In genomic region chr18:69567813-69568488, GRCh38 we compare ENCODE assay signal across 1 cellular context.
A peak's percentile ranks its signal among the peaks of the same experiment; 100 is the strongest.
TF ChIP-seq lines count a peak whose summit lies in the region.

No MANE protein-coding gene starts in this region.

TF ChIP-seq in HepG2, 621 proteins besides CTCF, POLR2A, EP300 and RAD21 (continued from another document and continues in another):
- TF ChIP-seq LRRFIP1 (CRISPR knock-in tag; conservative IDR thresholded peaks at IDR 0.05) (no peak), ZBTB20 (CRISPR knock-in tag; IDR thresholded peaks at IDR 0.05; ENCODE audit: borderline replicate concordance, low read depth) (no peak), ZNF343 (CRISPR knock-in tag; IDR thresholded peaks at IDR 0.05) (no peak), ZNF224 (CRISPR knock-in tag; IDR thresholded peaks at IDR 0.05) (no peak), FOXA3 (CRISPR knock-in tag; IDR thresholded peaks at IDR 0.05) (peak; percentile 91), TRIM24 (CRISPR knock-in tag; IDR thresholded peaks at IDR 0.05) (peak; percentile 45; the same call in 1 of the 2 replicates), SAP130 (CRISPR knock-in tag; IDR thresholded peaks at IDR 0.05; ENCODE audit: low read depth) (no peak), ZNF790 (CRISPR knock-in tag; IDR thresholded peaks at IDR 0.05; ENCODE audit: borderline replicate concordance) (no peak), NR0B2 (CRISPR knock-in tag; IDR thresholded peaks at IDR 0.05) (no peak), KMT2A (CRISPR knock-in tag; IDR thresholded peaks at IDR 0.05) (no peak), RFX5 (IDR thresholded peaks at IDR 0.05; ENCODE audit: low read depth, low read length) (no peak), NCOA2 (CRISPR knock-in tag; IDR thresholded peaks at IDR 0.05) (peak; percentile 28; the same call in 1 of the 2 replicates), RBAK (CRISPR knock-in tag; IDR thresholded peaks at IDR 0.05) (no peak), LCORL (IDR thresholded peaks at IDR 0.05) (no peak), LCORL (CRISPR knock-in tag; IDR thresholded peaks at IDR 0.05) (0 out of 2 replicates have a peak, but pooled peaks have one; percentile 20), GATAD2A (CRISPR knock-in tag; IDR thresholded peaks at IDR 0.05) (peak; percentile 69), MAFK (conservative IDR thresholded peaks at IDR 0.05 in 1 of 2, IDR thresholded peaks at IDR 0.05 in 1 of 2; ENCODE audit: low read length in 2 of 2) (peak; percentile 60 to 67), KDM4B (CRISPR knock-in tag; IDR thresholded peaks at IDR 0.05) (no peak), ZNF574 (CRISPR knock-in tag; IDR thresholded peaks at IDR 0.05) (no peak), MIER2 (CRISPR knock-in tag; IDR thresholded peaks at IDR 0.05) (no peak), AKNA (CRISPR knock-in tag; IDR thresholded peaks at IDR 0.05; ENCODE audit: borderline replicate concordance) (no peak), SIN3A (IDR thresholded peaks at IDR 0.05; ENCODE audit: borderline replicate concordance, low read depth, low read length) (no peak), PHF20 (CRISPR knock-in tag; IDR thresholded peaks at IDR 0.05) (no peak), FOSL1 (CRISPR knock-in tag; IDR thresholded peaks at IDR 0.05; ENCODE audit: borderline replicate concordance) (peak; percentile 61; the same call in 1 of the 2 replicates), NFE2 (CRISPR knock-in tag; IDR thresholded peaks at IDR 0.05) (0 out of 2 replicates have a peak, but pooled peaks have one; percentile 46), DMTF1 (CRISPR knock-in tag; IDR thresholded peaks at IDR 0.05) (no peak), HNF4G (IDR thresholded peaks at IDR 0.05; ENCODE audit: borderline replicate concordance, low read depth, low read length) (0 out of 2 replicates have a peak, but pooled peaks have one; percentile 9), HNF4G (CRISPR knock-in tag; IDR thresholded peaks at IDR 0.05; ENCODE audit: borderline replicate concordance, low read depth) (no peak), GRHL1 (CRISPR knock-in tag; conservative IDR thresholded peaks at IDR 0.05) (no peak), ZNF777 (CRISPR knock-in tag; IDR thresholded peaks at IDR 0.05) (no peak), ZNF331 (CRISPR knock-in tag; IDR thresholded peaks at IDR 0.05) (peak; percentile 68; the same call in 1 of the 2 replicates), ZMYM2 (CRISPR knock-in tag; IDR thresholded peaks at IDR 0.05) (peak; percentile 92), PRMT3 (CRISPR knock-in tag; IDR thresholded peaks at IDR 0.05; ENCODE audit: borderline replicate concordance, low read depth) (no peak), ETV5 (CRISPR knock-in tag; IDR thresholded peaks at IDR 0.05; ENCODE audit: borderline replicate concordance) (peak; percentile 79; the same call in 1 of the 2 replicates), YY1 (IDR thresholded peaks at IDR 0.05; ENCODE audit: insufficient read depth, insufficient replicate concordance, low read depth, low read length) (no peak), CEBPZ (IDR thresholded peaks at IDR 0.05; ENCODE audit: low read length) (peak; percentile 54; the same call in 1 of the 2 replicates), SOX6 (IDR thresholded peaks at IDR 0.05) (no peak), SOX6 (CRISPR knock-in tag; IDR thresholded peaks at IDR 0.05) (peak; percentile 72), NFIC (IDR thresholded peaks at IDR 0.05; ENCODE audit: low read length) (no peak), MED1 (CRISPR knock-in tag; IDR thresholded peaks at IDR 0.05) (peak; percentile 61), BRF2 (CRISPR knock-in tag; IDR thresholded peaks at IDR 0.05) (no peak), FOXP1 (IDR thresholded peaks at IDR 0.05) (no peak), FOXP1 (CRISPR knock-in tag; IDR thresholded peaks at IDR 0.05) (peak; percentile 79)
